In the genomic region with DNA sequence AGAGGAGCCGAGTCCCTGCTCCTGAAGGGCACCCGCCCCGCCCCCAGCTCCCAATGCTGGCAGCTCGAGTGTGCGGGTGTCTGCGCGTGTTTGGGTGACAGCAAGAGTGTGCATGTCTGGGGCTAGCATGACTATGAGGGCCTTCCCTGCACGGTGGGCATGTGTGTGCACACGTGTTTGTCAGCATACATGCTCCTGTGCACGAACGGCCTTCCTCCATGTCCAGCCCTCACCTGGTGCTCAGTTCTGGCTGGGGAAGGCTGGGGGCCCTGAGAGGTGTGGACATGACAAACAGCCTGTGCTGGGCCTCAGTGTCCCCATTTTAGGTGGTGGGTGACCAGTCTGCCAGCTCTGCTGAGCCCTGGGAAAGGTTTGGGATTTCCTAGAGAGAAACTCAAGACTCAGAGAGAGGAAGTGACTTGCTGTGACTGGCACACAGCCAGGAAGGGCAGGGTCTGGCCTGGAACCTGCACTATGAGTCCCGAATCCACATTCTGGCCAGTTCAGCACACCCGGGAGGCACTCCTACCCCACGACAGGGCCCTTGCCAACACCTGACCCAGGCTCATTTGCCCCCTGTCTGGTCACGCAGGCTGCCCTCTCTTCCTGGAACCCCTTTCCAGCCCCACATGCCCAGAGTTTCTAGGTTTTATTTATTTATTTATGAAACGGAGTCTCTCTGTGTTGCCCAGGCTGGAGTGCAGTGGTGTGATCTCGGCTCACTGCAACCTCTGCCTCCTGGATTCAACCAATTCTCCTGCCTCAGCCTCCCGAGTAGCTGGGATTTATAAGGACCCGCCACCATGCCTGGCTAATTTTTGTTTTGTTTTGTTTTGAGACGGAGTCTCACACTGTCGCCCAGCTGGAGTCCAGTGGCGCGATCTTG, we compare ENCODE assay signal across 9 cellular contexts. TPM values are rescaled to one million over a fixed set of nuclear protein-coding genes. Genes with fewer than 3 reads are reported as not detected.
A peak's percentile ranks its signal among the peaks of the same experiment; 100 is the strongest.
DNase-seq lines count a peak whose midpoint lies in the region; ATAC-seq, FAIRE-seq and TF ChIP-seq lines count a peak whose summit lies in the region.
"Had no signal": no experiment of that assay in that cellular context is flagged by ENCODE, and none has a peak within 500 bp of the region (broad histone marks: within the 10 kb centered on the region; RNA-seq: fewer than 3 reads in every experiment).

No MANE protein-coding gene starts in this region.

- H3K9ac ChIP-seq in endothelial cell of umbilical vein (replicated peaks; ENCODE audit: extremely low read depth, insufficient read depth, low read length), result no peak overlapping the region

- no peaks in the 10 kb centered on the region for H3K9me3 ChIP-seq in endothelial cell of umbilical vein (replicated peaks; ENCODE audit: control insufficient read depth, insufficient read depth, low read length)
- no peaks in the 10 kb centered on the region for H3K9me3 ChIP-seq in spleen
- H3K9me3 ChIP-seq: neutrophil had no signal

- H3K27me3 ChIP-seq in endothelial cell of umbilical vein (ENCODE audit: control insufficient read depth in 2 of 2, insufficient read depth in 2 of 2, low read length in 2 of 2), result peaks cover 29 to 36% of the 10 kb centered on the region in 2 experiments
- peaks cover 0 to 75% (median 35%) of the 10 kb centered on the region in 7 donors for H3K27me3 ChIP-seq in spleen (replicated peaks in 1 of 7)

- H3K27ac Mint-ChIP-seq in natural killer cell, result no peak overlapping the region
- H3K27ac Mint-ChIP-seq in natural killer cell treated with Interleukin-12 subunit alpha and Interleukin-12 subunit beta and Interleukin-15 and Interleukin-18, amount 100 ng/mL, for 72 hours, result no peak overlapping the region

- no peaks in the 10 kb centered on the region for H4K20me1 ChIP-seq in endothelial cell of umbilical vein (replicated peaks; ENCODE audit: control insufficient read depth, extremely low read depth, insufficient read depth, low read length)

- no TSS peak for BruUV-seq in endothelial cell of umbilical vein (replicated peaks; lab: Mats Ljungman, UMichigan)

- no peaks in the 10 kb centered on the region for H3K9me3 Mint-ChIP-seq in natural killer cell
- H3K9me3 Mint-ChIP-seq in natural killer cell treated with Interleukin-12 subunit alpha and Interleukin-12 subunit beta and Interleukin-15 and Interleukin-18, amount 100 ng/mL, for 72 hours, result no peaks in the 10 kb centered on the region

- H3K4me3 Mint-ChIP-seq in natural killer cell, result peak overlapping the region; percentile 25
- no peak overlapping the region for H3K4me3 Mint-ChIP-seq in natural killer cell treated with Interleukin-12 subunit alpha and Interleukin-12 subunit beta and Interleukin-15 and Interleukin-18, amount 100 ng/mL, for 72 hours

- no peaks in the 10 kb centered on the region for H3K9me1 ChIP-seq in endothelial cell of umbilical vein (replicated peaks; ENCODE audit: control insufficient read depth, extremely low read depth, insufficient read depth, low read length)

- peaks cover 13 to 16% of the 10 kb centered on the region in 2 donors for H3K27me3 Mint-ChIP-seq in natural killer cell (ENCODE audit: low read depth in 2 of 2)
- H3K27me3 Mint-ChIP-seq in natural killer cell treated with Interleukin-12 subunit alpha and Interleukin-12 subunit beta and Interleukin-15 and Interleukin-18, amount 100 ng/mL, for 72 hours, result peaks cover 13 to 14% of the 10 kb centered on the region in 2 donors

- intact Hi-C loops in natural killer cell (cut with micrococcal nuclease) (no loop called here), endothelial cell of umbilical vein (cut with micrococcal nuclease) (no loop called here), spleen (cut with DNase I; ENCODE audit: low total_unique reads) (no loop called here)

- POLR2A ChIA-PET in endothelial cell of umbilical vein (lab: Charles Lee), result no interaction called here

- H3K4me3 ChIP-seq in endothelial cell of umbilical vein (replicated peaks in 1 of 3; ENCODE audit: insufficient read depth in 1 of 3, low read depth in 1 of 3, low read length in 3 of 3) (no peak overlapping the region), spleen (peak overlapping the region in 1 of 8 donors; percentile 70)

- no peaks in the 10 kb centered on the region for H3K36me3 Mint-ChIP-seq in natural killer cell
- H3K36me3 Mint-ChIP-seq in natural killer cell treated with Interleukin-12 subunit alpha and Interleukin-12 subunit beta and Interleukin-15 and Interleukin-18, amount 100 ng/mL, for 72 hours, result no peaks in the 10 kb centered on the region

- TF ChIP-seq CTCF in natural killer cell (IDR thresholded peaks at IDR 0.05) (no peak), endothelial cell of umbilical vein (IDR thresholded peaks at IDR 0.05; ENCODE audit: extremely low read depth in 1 of 2, insufficient read depth in 1 of 2, low read depth in 1 of 2, low read length in 2 of 2) (no peak), spleen (IDR thresholded peaks at IDR 0.05 in 8 of 11, conservative IDR thresholded peaks at IDR 0.05 in 3 of 11) (no peak)

- DNase-seq in natural killer cell (no peak), NOMO-1 treated with DMSO at 0.1 percent for 48 hours (lab: John Stamatoyannopoulos, UW; ENCODE audit: unreplicated experiment) (peak; percentile 57), endothelial cell of umbilical vein (ENCODE audit: low read depth, low spot score) (peak; percentile 64), spleen (peak; percentile 88), NK-92 (lab: John Stamatoyannopoulos, UW; ENCODE audit: unreplicated experiment) (no peak)
- DNase-seq in natural killer cell treated with Interleukin-12 subunit alpha and Interleukin-12 subunit beta and Interleukin-15 and Interleukin-18, amount 100 ng/mL, for 72 hours (ENCODE audit: low spot score), result no peak

- TF ChIP-seq POLR2A in endothelial cell of umbilical vein (IDR thresholded peaks at IDR 0.05; ENCODE audit: low read depth, low read length) (no peak), spleen (IDR thresholded peaks at IDR 0.05) (no peak)

- H3K27ac ChIP-seq in endothelial cell of umbilical vein (ENCODE audit: insufficient read depth, low read depth, low read length) (no peak overlapping the region), spleen (peak overlapping the region in 5 of 8 donors; percentile 87 to 99 (median 93))
- H3K27ac ChIP-seq: neutrophil had no signal

- H3K36me3 ChIP-seq in endothelial cell of umbilical vein (ENCODE audit: control insufficient read depth in 2 of 2, extremely low read depth in 1 of 2, insufficient read depth in 2 of 2, low read length in 2 of 2) (no peaks in the 10 kb centered on the region), spleen (peaks cover 0 to 5% (median 0%) of the 10 kb centered on the region in 6 donors)
- H3K36me3 ChIP-seq: neutrophil had no signal

- H3K79me2 ChIP-seq in endothelial cell of umbilical vein (ENCODE audit: control insufficient read depth, insufficient read depth, low read length), result no peaks in the 10 kb centered on the region

- H3K4me2 ChIP-seq in endothelial cell of umbilical vein (ENCODE audit: insufficient read depth, low read length), result no peak overlapping the region

- dilution Hi-C loops in endothelial cell of umbilical vein (cut with MboI; ENCODE audit: extremely low pct_ligation_motif_present, low sequenced_read_pairs), result no loop called here

- ATAC-seq in natural killer cell (no peak), GM19455 (IDR thresholded peaks at IDR 0.05; ENCODE audit: unreplicated experiment) (no peak), GM18498 (IDR thresholded peaks at IDR 0.05; ENCODE audit: unreplicated experiment) (no peak)
- no peak for ATAC-seq in natural killer cell treated with Interleukin-12 subunit alpha and Interleukin-12 subunit beta and Interleukin-15 and Interleukin-18, amount 100 ng/mL, for 72 hours

- H2AFZ ChIP-seq in endothelial cell of umbilical vein (ENCODE audit: low read depth, low read length), result no peak overlapping the region

- peak; percentile 92 for FAIRE-seq in endothelial cell of umbilical vein (lab: Jason Lieb, UNC)

- H3K4me1 Mint-ChIP-seq in natural killer cell, result peaks cover 0 to 20% of the 10 kb centered on the region in 2 donors
- peaks cover 0 to 5% of the 10 kb centered on the region in 2 donors for H3K4me1 Mint-ChIP-seq in natural killer cell treated with Interleukin-12 subunit alpha and Interleukin-12 subunit beta and Interleukin-15 and Interleukin-18, amount 100 ng/mL, for 72 hours (ENCODE audit: low read depth in 2 of 2)

- CTCF ChIA-PET in endothelial cell of umbilical vein (lab: Charles Lee), result interaction anchor here (2.4 kb wide), 1 partner anchor 8 kb away, joined by 14 read pairs; a partner anchor contains a TSS

- 50 to 66% (median 58%) methylated on average over 18 to 23 of the region's 23 CpGs for WGBS in spleen, 5 donors

- peaks cover 11% of the 10 kb centered on the region for H3K4me1 ChIP-seq in endothelial cell of umbilical vein (ENCODE audit: control insufficient read depth, extremely low read depth, insufficient read depth, low read length)
- H3K4me1 ChIP-seq in spleen, result peaks cover 26 to 96% (median 74%) of the 10 kb centered on the region in 6 donors

RNA-seq across cellular contexts. Expression of a gene that starts 3.3 kb away (rescaled TPM):
- total RNA-seq in natural killer cell (under 1 TPM in 1 of 3 donors, not detected in 2; 0.24 TPM), endothelial cell of umbilical vein (not detected in 2 replicates), spleen (1 to 10 TPM in 6 of 7 donors, under 1 TPM in 1; 0.51 to 5.9 (median 3.6) TPM)
- total RNA-seq in natural killer cell treated with Interleukin-12 subunit alpha and Interleukin-12 subunit beta and Interleukin-15 and Interleukin-18, amount 100 ng/mL, for 72 hours, result not detected
- polyA plus RNA-seq in endothelial cell of umbilical vein (not detected in 2 replicates), spleen (1 to 10 TPM; 1.2 to 2.0 (median 1.4) TPM)
- not detected in 2 replicates for polyA plus RNA-seq in endothelial cell of umbilical vein (2011; cell fraction: cytosol; rRNA removed)
- polyA plus RNA-seq in endothelial cell of umbilical vein (2011; cell fraction: nucleus; rRNA removed), result not detected in 2 replicates
- polyA plus RNA-seq in endothelial cell of umbilical vein (2012), result not detected in 2 replicates
- not detected in 2 replicates for polyA minus RNA-seq in endothelial cell of umbilical vein
- not detected for polyA minus RNA-seq in endothelial cell of umbilical vein (2011; cell fraction: cytosol; rRNA and poly(A)+ RNA removed)
- not detected in 2 replicates for polyA minus RNA-seq in endothelial cell of umbilical vein (2011; cell fraction: nucleus; rRNA and poly(A)+ RNA removed)

RNA-seq across cellular contexts. Expression of a gene that starts 8.5 kb away (rescaled TPM):
- 1 to 10 TPM; 2.4 to 3.2 (median 2.7) TPM for total RNA-seq in natural killer cell
- 1 to 10 TPM in 1 of 2 donors, under 1 TPM in 1; 0.40 to 3.2 TPM for total RNA-seq in natural killer cell treated with Interleukin-12 subunit alpha and Interleukin-12 subunit beta and Interleukin-15 and Interleukin-18, amount 100 ng/mL, for 72 hours
- total RNA-seq in endothelial cell of umbilical vein, result 0.51 and 0.81 TPM in 2 replicates
- 0.19 and 0.27 TPM in 2 replicates for polyA plus RNA-seq in endothelial cell of umbilical vein
- polyA plus RNA-seq in endothelial cell of umbilical vein (2011; cell fraction: cytosol; rRNA removed), result 0.08 and 0.11 TPM in 2 replicates
- 1.2 and 1.3 TPM in 2 replicates for polyA plus RNA-seq in endothelial cell of umbilical vein (2011; cell fraction: nucleus; rRNA removed)
- polyA plus RNA-seq in endothelial cell of umbilical vein (2012), result 0.08 TPM in 1 of 2 replicates, not detected in the other
- polyA minus RNA-seq in endothelial cell of umbilical vein, result 0.17 and 0.34 TPM in 2 replicates
- polyA minus RNA-seq in endothelial cell of umbilical vein (2011; cell fraction: cytosol; rRNA and poly(A)+ RNA removed), result not detected
- polyA minus RNA-seq in endothelial cell of umbilical vein (2011; cell fraction: nucleus; rRNA and poly(A)+ RNA removed), result 0.29 and 0.38 TPM in 2 replicates
- total RNA-seq in spleen, result 100 to 1,000 TPM in 1 of 7 donors, 10 to 100 TPM in 6; 65.3 to 144 (median 84.2) TPM
- polyA plus RNA-seq in spleen, result 10 to 100 TPM; 57.8 to 95.5 (median 65.9) TPM

RNA-seq across cellular contexts. Expression of a gene that starts 28.8 kb away (rescaled TPM):
- total RNA-seq in natural killer cell (1 to 10 TPM; 4.2 to 7.1 (median 6.1) TPM), endothelial cell of umbilical vein (30.4 and 34.5 TPM in 2 replicates), spleen (10 to 100 TPM in 4 of 7 donors, 1 to 10 TPM in 3; 3.3 to 20.9 (median 10.1) TPM)
- total RNA-seq in natural killer cell treated with Interleukin-12 subunit alpha and Interleukin-12 subunit beta and Interleukin-15 and Interleukin-18, amount 100 ng/mL, for 72 hours, result 100 to 1,000 TPM in 1 of 2 donors, 10 to 100 TPM in 1; 34.7 to 115 TPM
- polyA plus RNA-seq in endothelial cell of umbilical vein (37.4 and 51.0 TPM in 2 replicates), spleen (10 to 100 TPM; 14.4 to 63.1 (median 24.7) TPM)
- 38.9 and 40.2 TPM in 2 replicates for polyA plus RNA-seq in endothelial cell of umbilical vein (2011; cell fraction: cytosol; rRNA removed)
- polyA plus RNA-seq in endothelial cell of umbilical vein (2011; cell fraction: nucleus; rRNA removed), result 38.4 and 38.5 TPM in 2 replicates
- 9.5 and 17.5 TPM in 2 replicates for polyA plus RNA-seq in endothelial cell of umbilical vein (2012)
- 24.9 and 25.2 TPM in 2 replicates for polyA minus RNA-seq in endothelial cell of umbilical vein
- 45.4 TPM for polyA minus RNA-seq in endothelial cell of umbilical vein (2011; cell fraction: cytosol; rRNA and poly(A)+ RNA removed)
- 16.9 and 20.1 TPM in 2 replicates for polyA minus RNA-seq in endothelial cell of umbilical vein (2011; cell fraction: nucleus; rRNA and poly(A)+ RNA removed)

RNA-seq across cellular contexts. Expression of a gene that starts 51.1 kb away (rescaled TPM):
- total RNA-seq in natural killer cell (under 1 TPM in 1 of 3 donors, not detected in 2; 0.38 TPM), endothelial cell of umbilical vein (0.18 TPM in 1 of 2 replicates, not detected in the other), spleen (1 to 10 TPM in 1 of 7 donors, under 1 TPM in 6; 0.17 to 1.0 (median 0.26) TPM)
- under 1 TPM; 0.14 to 0.25 TPM for total RNA-seq in natural killer cell treated with Interleukin-12 subunit alpha and Interleukin-12 subunit beta and Interleukin-15 and Interleukin-18, amount 100 ng/mL, for 72 hours
- polyA plus RNA-seq in endothelial cell of umbilical vein (0.05 and 0.08 TPM in 2 replicates), spleen (under 1 TPM; 0.07 to 0.16 (median 0.09) TPM)
- 0.05 and 0.11 TPM in 2 replicates for polyA plus RNA-seq in endothelial cell of umbilical vein (2011; cell fraction: cytosol; rRNA removed)
- 0.05 and 0.11 TPM in 2 replicates for polyA plus RNA-seq in endothelial cell of umbilical vein (2011; cell fraction: nucleus; rRNA removed)
- polyA plus RNA-seq in endothelial cell of umbilical vein (2012), result 0.19 and 0.57 TPM in 2 replicates
- polyA minus RNA-seq in endothelial cell of umbilical vein, result 0.19 TPM in 1 of 2 replicates, not detected in the other
- polyA minus RNA-seq in endothelial cell of umbilical vein (2011; cell fraction: cytosol; rRNA and poly(A)+ RNA removed), result 0.41 TPM
- 0.10 TPM in 1 of 2 replicates, not detected in the other for polyA minus RNA-seq in endothelial cell of umbilical vein (2011; cell fraction: nucleus; rRNA and poly(A)+ RNA removed)

Comparison
In these comparisons a context has a peak if more than half of its experiments do, and no peak if none do; other contexts are left out.
1. DNase-seq: peak in NOMO-1 treated with DMSO at 0.1 percent for 48 hours (single experiment), endothelial cell of umbilical vein (single experiment) and spleen (single experiment); none in natural killer cell (single experiment), natural killer cell treated with Interleukin-12 subunit alpha and Interleukin-12 subunit beta and Interleukin-15 and Interleukin-18, amount 100 ng/mL, for 72 hours (single experiment) and NK-92 (single experiment).
2. RNA of a gene that starts 8.5 kb away (total RNA-seq): 65.3 to 144 TPM in spleen; 0.40 to 3.2 TPM in natural killer cell treated with Interleukin-12 subunit alpha and Interleukin-12 subunit beta and Interleukin-15 and Interleukin-18, amount 100 ng/mL, for 72 hours, 2.4 to 3.2 TPM in natural killer cell and 0.51 to 0.81 TPM in endothelial cell of umbilical vein; every median in the first group is over 10 times any median in the second.